Comparison of ENCODE assay signal across 2 cellular contexts in the genomic region with DNA sequence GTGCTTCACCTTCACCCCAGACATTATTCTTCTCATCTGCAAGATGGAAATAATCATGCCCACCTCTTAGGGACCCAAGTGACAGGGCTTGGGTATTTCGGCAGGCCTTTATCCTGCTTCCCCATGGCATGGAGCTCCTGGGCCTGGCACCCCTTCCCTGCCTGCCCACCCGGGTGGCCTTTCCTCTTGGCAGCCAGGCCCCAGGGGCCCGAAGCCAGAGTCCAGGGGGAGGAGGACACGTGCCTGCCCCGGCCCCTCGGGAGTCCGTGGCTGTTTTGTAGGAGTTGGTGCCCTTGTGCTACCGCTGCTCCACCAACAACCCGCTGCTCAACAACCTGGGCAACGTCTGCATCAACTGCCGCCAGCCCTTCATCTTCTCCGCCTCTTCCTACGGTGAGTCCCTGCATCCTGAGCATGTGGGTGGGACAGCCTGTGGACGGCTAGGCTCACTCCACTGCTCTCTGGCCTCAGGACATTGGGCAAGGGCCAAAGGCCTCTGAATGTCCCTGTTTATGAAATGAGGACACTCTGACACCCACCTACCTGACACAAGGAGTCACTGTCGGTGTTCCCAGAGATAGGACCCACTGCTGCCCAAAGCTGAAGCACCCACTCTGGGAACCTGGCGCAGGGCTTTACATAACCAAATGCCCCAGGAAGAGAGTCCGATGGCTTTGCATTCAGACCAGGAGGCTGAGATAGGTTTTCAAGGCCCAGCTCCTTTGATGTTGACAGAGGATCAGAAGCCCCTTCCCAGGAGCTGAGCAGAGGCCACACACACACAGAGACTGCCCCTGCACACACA.
TF ChIP-seq lines count a peak whose summit lies in the region.
"Not testable (repeated sequence)": the region's sequence is repeated elsewhere in the genome, so short reads cannot be mapped to it uniquely, and the experiment has no call there.

No MANE protein-coding gene starts in this region.

TF ChIP-seq in K562, 482 proteins besides CTCF, POLR2A, EP300 and RAD21:
- 0 out of 2 replicates have a peak, but pooled peaks have one; percentile 12 for TF ChIP-seq STAT5A (IDR thresholded peaks at IDR 0.05; ENCODE audit: borderline replicate concordance, low read length)

TF ChIP-seq in HepG2, 621 proteins besides CTCF, POLR2A, EP300 and RAD21 (continues in another document):
- TF ChIP-seq TBX2 (CRISPR knock-in tag; IDR thresholded peaks at IDR 0.05; ENCODE audit: borderline replicate concordance) (0 out of 2 replicates have a peak, but pooled peaks have one; percentile 49), ESRRA (CRISPR knock-in tag; IDR thresholded peaks at IDR 0.05; ENCODE audit: low read depth) (peak; percentile 78; the same call in 1 of the 2 replicates), RXRB (CRISPR knock-in tag; IDR thresholded peaks at IDR 0.05; ENCODE audit: borderline replicate concordance) (peak; percentile 37; the same call in 1 of the 2 replicates), ZFX (CRISPR knock-in tag; IDR thresholded peaks at IDR 0.05; ENCODE audit: low read depth) (peak; percentile 56), LCORL (CRISPR knock-in tag; IDR thresholded peaks at IDR 0.05) (peak; percentile 58; the same call in 1 of the 2 replicates), ZNF777 (CRISPR knock-in tag; IDR thresholded peaks at IDR 0.05) (0 out of 2 replicates have a peak, but pooled peaks have one; percentile 23), AKAP8 (CRISPR knock-in tag; IDR thresholded peaks at IDR 0.05) (0 out of 2 replicates have a peak, but pooled peaks have one; percentile 50), HNF4G (IDR thresholded peaks at IDR 0.05; ENCODE audit: borderline replicate concordance, low read depth, low read length) (peak; percentile 75), HNF4G (CRISPR knock-in tag; IDR thresholded peaks at IDR 0.05; ENCODE audit: borderline replicate concordance, low read depth) (peak; percentile 36; the same call in 1 of the 2 replicates), HNF4A (CRISPR knock-in tag; IDR thresholded peaks at IDR 0.05) (peak; percentile 89), SP5 (CRISPR knock-in tag; IDR thresholded peaks at IDR 0.05; ENCODE audit: borderline replicate concordance, low read depth) (peak; percentile 86), KAT8 (CRISPR knock-in tag; IDR thresholded peaks at IDR 0.05) (peak; percentile 47; the same call in 1 of the 2 replicates), CEBPG (CRISPR knock-in tag; IDR thresholded peaks at IDR 0.05) (peak; percentile 70), ZMAT3 (CRISPR knock-in tag; conservative IDR thresholded peaks at IDR 0.05) (0 out of 2 replicates have a peak, but pooled peaks have one; percentile 37), HOXA3 (CRISPR knock-in tag; IDR thresholded peaks at IDR 0.05) (peak; percentile 46; the same call in 1 of the 2 replicates), SOX5 (CRISPR knock-in tag; IDR thresholded peaks at IDR 0.05; ENCODE audit: borderline replicate concordance) (0 out of 2 replicates have a peak, but pooled peaks have one; percentile 17), SAP130 (CRISPR knock-in tag; IDR thresholded peaks at IDR 0.05; ENCODE audit: low read depth) (peak; percentile 63), SPEN (CRISPR knock-in tag; IDR thresholded peaks at IDR 0.05; ENCODE audit: low read depth) (0 out of 2 replicates have a peak, but pooled peaks have one; percentile 30), HDAC1 (CRISPR knock-in tag; IDR thresholded peaks at IDR 0.05) (peak; percentile 29; the same call in 1 of the 2 replicates), MEIS1 (CRISPR knock-in tag; IDR thresholded peaks at IDR 0.05; ENCODE audit: borderline replicate concordance) (peak; percentile 32; the same call in 1 of the 2 replicates), CEBPB (IDR thresholded peaks at IDR 0.05; ENCODE audit: borderline replicate concordance, low read depth, low read length) (peak; percentile 21; the same call in 1 of the 2 replicates), SOX13 (CRISPR knock-in tag; conservative IDR thresholded peaks at IDR 0.05 in 1 of 2, IDR thresholded peaks at IDR 0.05 in 1 of 2) (peak in 1 of 2 experiments; percentile 31; a peak in 1 of 4 replicates)
- TF ChIP-seq, protein P1, sequence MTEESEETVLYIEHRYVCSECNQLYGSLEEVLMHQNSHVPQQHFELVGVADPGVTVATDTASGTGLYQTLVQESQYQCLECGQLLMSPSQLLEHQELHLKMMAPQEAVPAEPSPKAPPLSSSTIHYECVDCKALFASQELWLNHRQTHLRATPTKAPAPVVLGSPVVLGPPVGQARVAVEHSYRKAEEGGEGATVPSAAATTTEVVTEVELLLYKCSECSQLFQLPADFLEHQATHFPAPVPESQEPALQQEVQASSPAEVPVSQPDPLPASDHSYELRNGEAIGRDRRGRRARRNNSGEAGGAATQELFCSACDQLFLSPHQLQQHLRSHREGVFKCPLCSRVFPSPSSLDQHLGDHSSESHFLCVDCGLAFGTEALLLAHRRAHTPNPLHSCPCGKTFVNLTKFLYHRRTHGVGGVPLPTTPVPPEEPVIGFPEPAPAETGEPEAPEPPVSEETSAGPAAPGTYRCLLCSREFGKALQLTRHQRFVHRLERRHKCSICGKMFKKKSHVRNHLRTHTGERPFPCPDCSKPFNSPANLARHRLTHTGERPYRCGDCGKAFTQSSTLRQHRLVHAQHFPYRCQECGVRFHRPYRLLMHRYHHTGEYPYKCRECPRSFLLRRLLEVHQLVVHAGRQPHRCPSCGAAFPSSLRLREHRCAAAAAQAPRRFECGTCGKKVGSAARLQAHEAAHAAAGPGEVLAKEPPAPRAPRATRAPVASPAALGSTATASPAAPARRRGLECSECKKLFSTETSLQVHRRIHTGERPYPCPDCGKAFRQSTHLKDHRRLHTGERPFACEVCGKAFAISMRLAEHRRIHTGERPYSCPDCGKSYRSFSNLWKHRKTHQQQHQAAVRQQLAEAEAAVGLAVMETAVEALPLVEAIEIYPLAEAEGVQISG (CRISPR knock-in tag; IDR thresholded peaks at IDR 0.05) = peak; percentile 66; the same call in 1 of the 2 replicates
- TF ChIP-seq, protein P2, sequence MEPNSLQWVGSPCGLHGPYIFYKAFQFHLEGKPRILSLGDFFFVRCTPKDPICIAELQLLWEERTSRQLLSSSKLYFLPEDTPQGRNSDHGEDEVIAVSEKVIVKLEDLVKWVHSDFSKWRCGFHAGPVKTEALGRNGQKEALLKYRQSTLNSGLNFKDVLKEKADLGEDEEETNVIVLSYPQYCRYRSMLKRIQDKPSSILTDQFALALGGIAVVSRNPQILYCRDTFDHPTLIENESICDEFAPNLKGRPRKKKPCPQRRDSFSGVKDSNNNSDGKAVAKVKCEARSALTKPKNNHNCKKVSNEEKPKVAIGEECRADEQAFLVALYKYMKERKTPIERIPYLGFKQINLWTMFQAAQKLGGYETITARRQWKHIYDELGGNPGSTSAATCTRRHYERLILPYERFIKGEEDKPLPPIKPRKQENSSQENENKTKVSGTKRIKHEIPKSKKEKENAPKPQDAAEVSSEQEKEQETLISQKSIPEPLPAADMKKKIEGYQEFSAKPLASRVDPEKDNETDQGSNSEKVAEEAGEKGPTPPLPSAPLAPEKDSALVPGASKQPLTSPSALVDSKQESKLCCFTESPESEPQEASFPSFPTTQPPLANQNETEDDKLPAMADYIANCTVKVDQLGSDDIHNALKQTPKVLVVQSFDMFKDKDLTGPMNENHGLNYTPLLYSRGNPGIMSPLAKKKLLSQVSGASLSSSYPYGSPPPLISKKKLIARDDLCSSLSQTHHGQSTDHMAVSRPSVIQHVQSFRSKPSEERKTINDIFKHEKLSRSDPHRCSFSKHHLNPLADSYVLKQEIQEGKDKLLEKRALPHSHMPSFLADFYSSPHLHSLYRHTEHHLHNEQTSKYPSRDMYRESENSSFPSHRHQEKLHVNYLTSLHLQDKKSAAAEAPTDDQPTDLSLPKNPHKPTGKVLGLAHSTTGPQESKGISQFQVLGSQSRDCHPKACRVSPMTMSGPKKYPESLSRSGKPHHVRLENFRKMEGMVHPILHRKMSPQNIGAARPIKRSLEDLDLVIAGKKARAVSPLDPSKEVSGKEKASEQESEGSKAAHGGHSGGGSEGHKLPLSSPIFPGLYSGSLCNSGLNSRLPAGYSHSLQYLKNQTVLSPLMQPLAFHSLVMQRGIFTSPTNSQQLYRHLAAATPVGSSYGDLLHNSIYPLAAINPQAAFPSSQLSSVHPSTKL (CRISPR knock-in tag; IDR thresholded peaks at IDR 0.05) = 0 out of 2 replicates have a peak, but pooled peaks have one; percentile 21
- TF ChIP-seq, protein P3, sequence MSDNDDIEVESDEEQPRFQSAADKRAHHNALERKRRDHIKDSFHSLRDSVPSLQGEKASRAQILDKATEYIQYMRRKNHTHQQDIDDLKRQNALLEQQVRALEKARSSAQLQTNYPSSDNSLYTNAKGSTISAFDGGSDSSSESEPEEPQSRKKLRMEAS (IDR thresholded peaks at IDR 0.05) = peak; percentile 40; the same call in 1 of the 2 replicates
- not testable (repeated sequence) for TF ChIP-seq LCORL, SOX13 (IDR thresholded peaks at IDR 0.05)
- TF ChIP-seq, protein P4, sequence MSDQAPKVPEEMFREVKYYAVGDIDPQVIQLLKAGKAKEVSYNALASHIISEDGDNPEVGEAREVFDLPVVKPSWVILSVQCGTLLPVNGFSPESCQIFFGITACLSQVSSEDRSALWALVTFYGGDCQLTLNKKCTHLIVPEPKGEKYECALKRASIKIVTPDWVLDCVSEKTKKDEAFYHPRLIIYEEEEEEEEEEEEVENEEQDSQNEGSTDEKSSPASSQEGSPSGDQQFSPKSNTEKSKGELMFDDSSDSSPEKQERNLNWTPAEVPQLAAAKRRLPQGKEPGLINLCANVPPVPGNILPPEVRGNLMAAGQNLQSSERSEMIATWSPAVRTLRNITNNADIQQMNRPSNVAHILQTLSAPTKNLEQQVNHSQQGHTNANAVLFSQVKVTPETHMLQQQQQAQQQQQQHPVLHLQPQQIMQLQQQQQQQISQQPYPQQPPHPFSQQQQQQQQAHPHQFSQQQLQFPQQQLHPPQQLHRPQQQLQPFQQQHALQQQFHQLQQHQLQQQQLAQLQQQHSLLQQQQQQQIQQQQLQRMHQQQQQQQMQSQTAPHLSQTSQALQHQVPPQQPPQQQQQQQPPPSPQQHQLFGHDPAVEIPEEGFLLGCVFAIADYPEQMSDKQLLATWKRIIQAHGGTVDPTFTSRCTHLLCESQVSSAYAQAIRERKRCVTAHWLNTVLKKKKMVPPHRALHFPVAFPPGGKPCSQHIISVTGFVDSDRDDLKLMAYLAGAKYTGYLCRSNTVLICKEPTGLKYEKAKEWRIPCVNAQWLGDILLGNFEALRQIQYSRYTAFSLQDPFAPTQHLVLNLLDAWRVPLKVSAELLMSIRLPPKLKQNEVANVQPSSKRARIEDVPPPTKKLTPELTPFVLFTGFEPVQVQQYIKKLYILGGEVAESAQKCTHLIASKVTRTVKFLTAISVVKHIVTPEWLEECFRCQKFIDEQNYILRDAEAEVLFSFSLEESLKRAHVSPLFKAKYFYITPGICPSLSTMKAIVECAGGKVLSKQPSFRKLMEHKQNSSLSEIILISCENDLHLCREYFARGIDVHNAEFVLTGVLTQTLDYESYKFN (CRISPR knock-in tag; conservative IDR thresholded peaks at IDR 0.05) = peak; percentile 57
- TF ChIP-seq, protein P5, sequence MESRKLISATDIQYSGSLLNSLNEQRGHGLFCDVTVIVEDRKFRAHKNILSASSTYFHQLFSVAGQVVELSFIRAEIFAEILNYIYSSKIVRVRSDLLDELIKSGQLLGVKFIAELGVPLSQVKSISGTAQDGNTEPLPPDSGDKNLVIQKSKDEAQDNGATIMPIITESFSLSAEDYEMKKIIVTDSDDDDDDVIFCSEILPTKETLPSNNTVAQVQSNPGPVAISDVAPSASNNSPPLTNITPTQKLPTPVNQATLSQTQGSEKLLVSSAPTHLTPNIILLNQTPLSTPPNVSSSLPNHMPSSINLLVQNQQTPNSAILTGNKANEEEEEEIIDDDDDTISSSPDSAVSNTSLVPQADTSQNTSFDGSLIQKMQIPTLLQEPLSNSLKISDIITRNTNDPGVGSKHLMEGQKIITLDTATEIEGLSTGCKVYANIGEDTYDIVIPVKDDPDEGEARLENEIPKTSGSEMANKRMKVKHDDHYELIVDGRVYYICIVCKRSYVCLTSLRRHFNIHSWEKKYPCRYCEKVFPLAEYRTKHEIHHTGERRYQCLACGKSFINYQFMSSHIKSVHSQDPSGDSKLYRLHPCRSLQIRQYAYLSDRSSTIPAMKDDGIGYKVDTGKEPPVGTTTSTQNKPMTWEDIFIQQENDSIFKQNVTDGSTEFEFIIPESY (CRISPR knock-in tag; IDR thresholded peaks at IDR 0.05) = peak; percentile 84; the same call in 1 of the 2 replicates
- TF ChIP-seq, protein P6, sequence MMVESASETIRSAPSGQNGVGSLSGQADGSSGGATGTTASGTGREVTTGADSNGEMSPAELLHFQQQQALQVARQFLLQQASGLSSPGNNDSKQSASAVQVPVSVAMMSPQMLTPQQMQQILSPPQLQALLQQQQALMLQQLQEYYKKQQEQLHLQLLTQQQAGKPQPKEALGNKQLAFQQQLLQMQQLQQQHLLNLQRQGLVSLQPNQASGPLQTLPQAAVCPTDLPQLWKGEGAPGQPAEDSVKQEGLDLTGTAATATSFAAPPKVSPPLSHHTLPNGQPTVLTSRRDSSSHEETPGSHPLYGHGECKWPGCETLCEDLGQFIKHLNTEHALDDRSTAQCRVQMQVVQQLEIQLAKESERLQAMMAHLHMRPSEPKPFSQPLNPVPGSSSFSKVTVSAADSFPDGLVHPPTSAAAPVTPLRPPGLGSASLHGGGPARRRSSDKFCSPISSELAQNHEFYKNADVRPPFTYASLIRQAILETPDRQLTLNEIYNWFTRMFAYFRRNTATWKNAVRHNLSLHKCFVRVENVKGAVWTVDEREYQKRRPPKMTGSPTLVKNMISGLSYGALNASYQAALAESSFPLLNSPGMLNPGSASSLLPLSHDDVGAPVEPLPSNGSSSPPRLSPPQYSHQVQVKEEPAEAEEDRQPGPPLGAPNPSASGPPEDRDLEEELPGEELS (CRISPR knock-in tag; IDR thresholded peaks at IDR 0.05) = peak; percentile 44
- TF ChIP-seq, protein P7, sequence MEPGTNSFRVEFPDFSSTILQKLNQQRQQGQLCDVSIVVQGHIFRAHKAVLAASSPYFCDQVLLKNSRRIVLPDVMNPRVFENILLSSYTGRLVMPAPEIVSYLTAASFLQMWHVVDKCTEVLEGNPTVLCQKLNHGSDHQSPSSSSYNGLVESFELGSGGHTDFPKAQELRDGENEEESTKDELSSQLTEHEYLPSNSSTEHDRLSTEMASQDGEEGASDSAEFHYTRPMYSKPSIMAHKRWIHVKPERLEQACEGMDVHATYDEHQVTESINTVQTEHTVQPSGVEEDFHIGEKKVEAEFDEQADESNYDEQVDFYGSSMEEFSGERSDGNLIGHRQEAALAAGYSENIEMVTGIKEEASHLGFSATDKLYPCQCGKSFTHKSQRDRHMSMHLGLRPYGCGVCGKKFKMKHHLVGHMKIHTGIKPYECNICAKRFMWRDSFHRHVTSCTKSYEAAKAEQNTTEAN (CRISPR knock-in tag; conservative IDR thresholded peaks at IDR 0.05) = peak; percentile 81
- TF ChIP-seq, protein P8, sequence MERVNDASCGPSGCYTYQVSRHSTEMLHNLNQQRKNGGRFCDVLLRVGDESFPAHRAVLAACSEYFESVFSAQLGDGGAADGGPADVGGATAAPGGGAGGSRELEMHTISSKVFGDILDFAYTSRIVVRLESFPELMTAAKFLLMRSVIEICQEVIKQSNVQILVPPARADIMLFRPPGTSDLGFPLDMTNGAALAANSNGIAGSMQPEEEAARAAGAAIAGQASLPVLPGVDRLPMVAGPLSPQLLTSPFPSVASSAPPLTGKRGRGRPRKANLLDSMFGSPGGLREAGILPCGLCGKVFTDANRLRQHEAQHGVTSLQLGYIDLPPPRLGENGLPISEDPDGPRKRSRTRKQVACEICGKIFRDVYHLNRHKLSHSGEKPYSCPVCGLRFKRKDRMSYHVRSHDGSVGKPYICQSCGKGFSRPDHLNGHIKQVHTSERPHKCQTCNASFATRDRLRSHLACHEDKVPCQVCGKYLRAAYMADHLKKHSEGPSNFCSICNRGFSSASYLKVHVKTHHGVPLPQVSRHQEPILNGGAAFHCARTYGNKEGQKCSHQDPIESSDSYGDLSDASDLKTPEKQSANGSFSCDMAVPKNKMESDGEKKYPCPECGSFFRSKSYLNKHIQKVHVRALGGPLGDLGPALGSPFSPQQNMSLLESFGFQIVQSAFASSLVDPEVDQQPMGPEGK (CRISPR knock-in tag; IDR thresholded peaks at IDR 0.05) = 0 out of 2 replicates have a peak, but pooled peaks have one; percentile 8
